In the genomic region with DNA sequence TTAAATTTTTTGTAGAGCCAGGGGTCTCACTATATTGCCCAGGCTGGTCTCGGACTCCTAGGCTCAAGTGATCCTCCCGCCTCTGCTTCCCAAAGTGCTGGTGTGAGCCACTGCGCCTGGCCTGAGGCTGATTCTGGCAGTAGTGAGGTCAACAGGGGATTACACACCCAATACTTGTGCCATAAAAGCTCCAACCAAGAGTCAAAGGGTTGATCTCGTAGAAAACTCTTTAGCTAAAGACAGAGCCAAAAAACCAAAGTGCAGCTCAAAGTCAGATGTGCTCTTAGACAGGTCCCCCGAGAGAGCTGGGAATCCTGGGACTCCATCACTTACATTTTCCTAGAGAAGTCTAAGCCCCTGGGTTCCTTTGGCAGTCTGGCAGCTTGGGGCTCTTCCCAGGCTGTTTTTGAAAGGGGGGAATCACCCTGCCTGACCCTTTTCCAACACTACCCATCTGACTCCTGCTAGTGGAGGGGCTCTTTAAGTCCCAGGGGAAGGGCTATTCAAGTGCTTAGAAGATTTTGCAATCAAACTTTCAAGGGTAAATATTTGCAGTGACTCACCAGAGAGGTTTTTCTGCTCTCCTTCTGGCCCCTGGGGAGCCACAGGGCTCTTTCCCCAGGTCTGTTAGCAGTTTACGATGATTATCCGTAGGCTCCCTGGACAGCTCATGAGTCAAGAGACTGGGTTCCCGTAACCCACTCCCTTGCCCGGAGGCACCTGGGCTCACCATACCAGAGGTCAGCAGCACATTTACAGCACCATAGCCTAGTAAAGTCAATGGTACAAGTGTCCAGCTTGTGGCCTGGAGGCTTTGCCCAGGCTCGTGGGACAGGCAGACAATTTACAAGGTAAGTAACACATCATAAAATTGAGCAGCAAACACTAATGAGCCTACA, we compare ENCODE assay signal across 1 cellular context.
TF ChIP-seq lines count a peak whose summit lies in the region.

No MANE protein-coding gene starts in this region.

TF ChIP-seq in HCT116, 20 proteins besides CTCF, POLR2A, EP300 and RAD21 (continued from another document):
- TF ChIP-seq, protein P1, sequence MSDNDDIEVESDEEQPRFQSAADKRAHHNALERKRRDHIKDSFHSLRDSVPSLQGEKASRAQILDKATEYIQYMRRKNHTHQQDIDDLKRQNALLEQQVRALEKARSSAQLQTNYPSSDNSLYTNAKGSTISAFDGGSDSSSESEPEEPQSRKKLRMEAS (IDR thresholded peaks at IDR 0.05), result peak; percentile 66
- TF ChIP-seq ELF1 (IDR thresholded peaks at IDR 0.05; ENCODE audit: borderline replicate concordance, low read depth), result no peak
